8 cellular contexts compared by ENCODE assay signal in the genomic region with DNA sequence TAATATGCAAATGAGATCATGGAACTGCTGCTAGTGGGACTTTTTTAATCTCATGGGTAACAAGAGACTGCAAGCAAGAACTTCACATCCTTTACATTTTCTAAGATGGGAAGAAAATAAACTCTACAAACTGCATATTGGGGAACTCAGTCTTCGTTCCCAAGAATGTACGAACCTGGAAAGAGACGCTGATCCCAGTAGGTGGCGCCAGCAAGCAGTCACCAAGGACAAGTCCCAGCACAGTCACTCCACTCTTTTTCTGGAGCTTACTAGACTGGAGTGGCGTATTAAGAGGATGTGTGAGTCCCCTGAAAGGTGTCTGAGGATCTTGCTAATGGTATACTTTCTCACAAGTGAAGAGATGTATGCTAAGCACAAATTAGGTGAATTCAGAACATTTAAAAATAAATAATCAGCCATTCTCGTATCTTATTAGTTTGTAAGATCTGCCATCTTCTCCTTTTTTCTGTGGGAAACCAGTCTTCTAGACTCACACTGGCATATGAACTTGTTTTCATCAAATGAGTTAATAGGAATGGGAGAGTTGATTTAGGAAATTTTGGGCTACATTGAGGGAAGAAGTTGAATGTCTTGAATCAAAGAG. TPM values are rescaled to one million over a fixed set of nuclear protein-coding genes. Genes with fewer than 3 reads are reported as not detected.
DNase-seq lines count a peak whose midpoint lies in the region; ATAC-seq and TF ChIP-seq lines count a peak whose summit lies in the region.

No MANE protein-coding gene starts in this region.

- no peaks in the 10 kb centered on the region for H3K36me3 Mint-ChIP-seq in activated naive CD4-positive, alpha-beta T cell treated with anti-CD3 and anti-CD28 coated beads, Interleukin-2, amount 50 U/mL, for 72 hours

- H3K27me3 ChIP-seq in Panc1 (ENCODE audit: control insufficient read depth, insufficient read depth, low read length) (no peaks in the 10 kb centered on the region), left ventricle myocardium inferior (ENCODE audit: low read depth) (peaks cover 19% of the 10 kb centered on the region), sigmoid colon (peaks cover 0 to 3% (median 0%) of the 10 kb centered on the region in 3 donors)

- H3K4me3 ChIP-seq in Panc1 (ENCODE audit: low read depth in 2 of 2, low read length in 2 of 2) (no peak overlapping the region), left ventricle myocardium inferior (no peak overlapping the region), sigmoid colon (no peak overlapping the region)

- peak; percentile 86 for TF ChIP-seq CTCF in LNCAP (IDR thresholded peaks at IDR 0.05)
- TF ChIP-seq CTCF in Panc1 (IDR thresholded peaks at IDR 0.05) = peak; percentile 71
- TF ChIP-seq CTCF in left ventricle myocardium inferior (IDR thresholded peaks at IDR 0.05; ENCODE audit: borderline replicate concordance) = peak; percentile 67
- peak in 1 of 4 experiments; percentile 49 for TF ChIP-seq CTCF in sigmoid colon (IDR thresholded peaks at IDR 0.05)

- H3K36me3 ChIP-seq in Panc1 (ENCODE audit: control insufficient read depth, insufficient read depth, low read length) (no peaks in the 10 kb centered on the region), left ventricle myocardium inferior (no peaks in the 10 kb centered on the region), sigmoid colon (no peaks in the 10 kb centered on the region)

- CTCF ChIA-PET in Panc1 (lab: Charles Lee) = no interaction called here

- ATAC-seq in GM18867 (IDR thresholded peaks at IDR 0.05; ENCODE audit: unreplicated experiment) = peak; percentile 51
- no peak for ATAC-seq in Panc1
- peak; percentile 68 to 78 for ATAC-seq in activated naive CD4-positive, alpha-beta T cell treated with anti-CD3 and anti-CD28 coated beads, Interleukin-2, amount 50 U/mL, for 72 hours
- ATAC-seq in GM19463 (IDR thresholded peaks at IDR 0.05; ENCODE audit: unreplicated experiment) = no peak

- DNase-seq in AG08396 (ENCODE audit: low spot score) = peak; percentile 56
- peak; percentile 18 for DNase-seq in Panc1 (ENCODE audit: low read depth, low spot score)
- peak in 1 of 2 donors; percentile 65 for DNase-seq in activated naive CD4-positive, alpha-beta T cell treated with anti-CD3 and anti-CD28 coated beads, Interleukin-2, amount 50 U/mL, for 72 hours (ENCODE audit: low spot score in 2 of 2)
- DNase-seq in left ventricle myocardium inferior = peak; percentile 31
- peak; percentile 66 for DNase-seq in sigmoid colon

- peaks cover 0 to 6% of the 10 kb centered on the region in 2 donors for H3K9me3 Mint-ChIP-seq in activated naive CD4-positive, alpha-beta T cell treated with anti-CD3 and anti-CD28 coated beads, Interleukin-2, amount 50 U/mL, for 72 hours

- no peak for TF ChIP-seq EP300 in sigmoid colon (IDR thresholded peaks at IDR 0.05)

- in situ Hi-C loops in Panc1 (cut with HindIII; ENCODE audit: low pct_unique_long_range_greater_than_20kb, low sequenced_read_pairs) = no loop called here

- TF ChIP-seq POLR2A in sigmoid colon (IDR thresholded peaks at IDR 0.05) = no peak

- no peaks in the 10 kb centered on the region for H3K4me1 ChIP-seq in Panc1 (ENCODE audit: control insufficient read depth, insufficient read depth, low read length)
- H3K4me1 ChIP-seq in left ventricle myocardium inferior = no peaks in the 10 kb centered on the region
- peaks cover 0 to 3% (median 0%) of the 10 kb centered on the region in 4 donors for H3K4me1 ChIP-seq in sigmoid colon

- H3K9me3 ChIP-seq in Panc1 (ENCODE audit: control insufficient read depth, insufficient read depth, low read depth, low read length) (no peaks in the 10 kb centered on the region), left ventricle myocardium inferior (replicated peaks) (no peaks in the 10 kb centered on the region), sigmoid colon (no peaks in the 10 kb centered on the region)

- H3K27ac Mint-ChIP-seq in activated naive CD4-positive, alpha-beta T cell treated with anti-CD3 and anti-CD28 coated beads, Interleukin-2, amount 50 U/mL, for 72 hours = no peak overlapping the region

- WGBS in sigmoid colon, 2 donors = 12 to 23% methylated on average over 6 of the region's 6 CpGs

- BruUV-seq in Panc1 (replicated peaks; lab: Mats Ljungman, UMichigan) = no TSS peak

- POLR2A ChIA-PET in Panc1 (lab: Charles Lee) = no interaction called here

- intact Hi-C loops in Panc1 (cut with micrococcal nuclease; ENCODE audit: unreplicated experiment) = loop anchor here (5.0 kb wide), 1 partner anchor 1517 kb away; no protein-coding TSS in a partner anchor
- intact Hi-C loops in left ventricle myocardium inferior (cut with micrococcal nuclease) = no loop called here
- intact Hi-C loops in sigmoid colon (cut with DNase I) = loop anchor here (10.0 kb wide), 1 partner anchor 325 kb away; no protein-coding TSS in a partner anchor

- H3K27ac ChIP-seq in Panc1 (ENCODE audit: low read length) (no peak overlapping the region), left ventricle myocardium inferior (replicated peaks) (no peak overlapping the region), sigmoid colon (no peak overlapping the region)

RNA-seq across cellular contexts. Expression of gene PUM3, which starts 16.0 kb away (rescaled TPM):
- total RNA-seq in Panc1 (2021; ENCODE audit: unreplicated experiment) (25.2 TPM), left ventricle myocardium inferior (15.1 TPM), sigmoid colon (10 to 100 TPM; 18.6 to 27.6 (median 21.3) TPM)
- polyA plus RNA-seq in Panc1 (2012; ENCODE audit: insufficient read length) = 8.7 TPM
- total RNA-seq in activated naive CD4-positive, alpha-beta T cell treated with anti-CD3 and anti-CD28 coated beads, Interleukin-2, amount 50 U/mL, for 72 hours = 10 to 100 TPM; 75.3 to 78.0 TPM
- polyA plus RNA-seq in sigmoid colon = 10 to 100 TPM; 18.0 to 36.5 (median 24.0) TPM

Comparison
In these comparisons a context has a peak if more than half of its experiments do, and no peak if none do; other contexts are left out.
1. ATAC-seq: peak in GM18867 (single experiment) and activated naive CD4-positive, alpha-beta T cell treated with anti-CD3 and anti-CD28 coated beads, Interleukin-2, amount 50 U/mL, for 72 hours (2 of 2); none in Panc1 (single experiment) and GM19463 (single experiment).